ENCODE assay signal across 1 cellular context in the genomic region with DNA sequence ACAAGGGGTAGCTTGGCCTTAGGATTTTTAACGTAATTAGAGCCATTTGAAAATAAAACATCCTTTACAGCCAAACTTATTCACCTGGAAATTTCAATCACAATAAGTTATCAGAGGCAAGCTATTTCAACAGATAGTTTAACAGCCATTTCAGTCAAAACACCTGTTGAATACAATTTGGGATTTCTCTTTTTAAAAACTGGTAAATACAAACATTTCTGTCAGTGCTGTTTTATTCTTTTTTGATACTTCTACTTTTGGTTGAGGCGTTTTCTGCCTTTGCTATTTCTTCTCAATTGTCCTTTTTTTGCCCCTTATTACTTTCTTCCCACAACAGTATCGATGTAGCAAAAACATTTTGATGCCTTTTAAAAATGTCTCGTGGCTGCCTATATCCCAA.
TF ChIP-seq lines count a peak whose summit lies in the region.

No MANE protein-coding gene starts in this region.

TF ChIP-seq in A549, 52 proteins besides CTCF, POLR2A, EP300 and RAD21 (continued from another document):
- TF ChIP-seq MAZ (IDR thresholded peaks at IDR 0.05; ENCODE audit: borderline replicate concordance, low read depth, low read length) (no peak), CHD2 (IDR thresholded peaks at IDR 0.05; ENCODE audit: low read length, partially characterized antibody) (no peak), RNF2 (IDR thresholded peaks at IDR 0.05; ENCODE audit: borderline replicate concordance, low read depth) (no peak)
- TF ChIP-seq, protein P1, sequence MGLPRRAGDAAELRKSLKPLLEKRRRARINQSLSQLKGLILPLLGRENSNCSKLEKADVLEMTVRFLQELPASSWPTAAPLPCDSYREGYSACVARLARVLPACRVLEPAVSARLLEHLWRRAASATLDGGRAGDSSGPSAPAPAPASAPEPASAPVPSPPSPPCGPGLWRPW (IDR thresholded peaks at IDR 0.05), result no peak
TF ChIP-seq in A549: peak in this region for 0.
